33 cellular contexts compared by ENCODE assay signal in genomic region chr14:65787461-65787860, GRCh38.
"Had no signal": no experiment of that assay in that cellular context is flagged by ENCODE, and none has a peak within 500 bp of the region (broad histone marks: within the 10 kb centered on the region; RNA-seq: fewer than 3 reads in every experiment).

No MANE protein-coding gene starts in this region.

- H3K36me3 ChIP-seq: adrenal gland, ascending aorta, brain microvascular endothelial cell, breast epithelium, cardiac muscle cell had no signal

- H3K27me3 ChIP-seq: adrenal gland, ascending aorta, brain microvascular endothelial cell, breast epithelium, cardiac muscle cell had no signal

- ATAC-seq: activated naive CD4-positive, alpha-beta T cell treated with anti-CD3 and anti-CD28 coated beads, Interleukin-2, amount 50 U/mL, for 72 hours; activated naive CD8-positive, alpha-beta T cell treated with anti-CD3 and anti-CD28 coated beads, Interleukin-2, amount 50 U/mL, for 24 hours; activated T-cell treated with anti-CD3 and anti-CD28 coated beads, Interleukin-2, amount 50 U/mL, for 4 hours; activated T-cell treated with anti-CD3 and anti-CD28 coated beads, Interleukin-2, amount 50 U/mL, for 72 hours; activated T-helper 17 cell treated with anti-CD3 and anti-CD28 coated beads, Interleukin-2, amount 50 U/mL, for 72 hours had no signal

- H3K27ac ChIP-seq: adrenal gland, ascending aorta, brain microvascular endothelial cell, breast epithelium, cardiac muscle cell had no signal

- FAIRE-seq: astrocyte, bronchial epithelial cell had no signal

- H3K4me3 ChIP-seq: adrenal gland, ascending aorta, breast epithelium, cardiac muscle cell had no signal

- H3K9me3 ChIP-seq: adrenal gland, ascending aorta, breast epithelium had no signal

- H3K4me1 ChIP-seq: adrenal gland, ascending aorta, breast epithelium had no signal

- DNase-seq: activated effector memory CD4-positive, alpha-beta T cell treated with anti-CD3 and anti-CD28 coated beads, Interleukin-2, amount 50 U/mL, for 16 hours; activated effector memory CD4-positive, alpha-beta T cell treated with Interleukin-2 at 50 U/mL for 16 hours; activated gamma-delta T cell; activated gamma-delta T cell treated with Interleukin-2 at 50 U/mL for 16 hours; activated naive CD4-positive, alpha-beta T cell; activated naive CD4-positive, alpha-beta T cell treated with anti-CD3 and anti-CD28 coated beads for 36 hours; activated naive CD4-positive, alpha-beta T cell treated with anti-CD3 and anti-CD28 coated beads, Interleukin-2, amount 10 ng/mL, durations not matched to agents 7 days and 5 days; activated naive CD4-positive, alpha-beta T cell treated with anti-CD3 and anti-CD28 coated beads, Interleukin-2, amount 50 U/mL, for 16 hours; activated naive CD4-positive, alpha-beta T cell treated with Interleukin-2 at 50 U/mL for 16 hours; activated naive CD8-positive, alpha-beta T cell treated with anti-CD3 and anti-CD28 coated beads for 36 hours; activated naive CD8-positive, alpha-beta T cell treated with anti-CD3 and anti-CD28 coated beads, Interleukin-2, amount 10 ng/mL, durations not matched to agents 7 days and 5 days; activated naive CD8-positive, alpha-beta T cell treated with anti-CD3 and anti-CD28 coated beads, Interleukin-2, amount 50 U/mL, for 24 hours; activated T-cell treated with anti-CD3 and anti-CD28 coated beads, Interleukin-2, amount 50 U/mL, for 1 hour; activated T-cell treated with anti-CD3 and anti-CD28 coated beads, Interleukin-2, amount 50 U/mL, for 24 hours; activated T-cell treated with anti-CD3 and anti-CD28 coated beads, Interleukin-2, amount 50 U/mL, for 4 hours; activated T-cell treated with anti-CD3 and anti-CD28 coated beads, Interleukin-2, amount 50 U/mL, for 48 hours; activated T-cell treated with anti-CD3 and anti-CD28 coated beads, Interleukin-2, amount 50 U/mL, for 72 hours; adrenal gland; amniotic stem cell; amygdala; anterior cingulate cortex; aorta; brain microvascular endothelial cell; caudate nucleus; central memory CD4-positive, alpha-beta T cell; cerebellar nuclear complex had no signal
